ENCODE assay signal across 8 cellular contexts in genomic region chr5:115460476-115460875, GRCh38.
DNase-seq lines count a peak whose midpoint lies in the region; ATAC-seq and TF ChIP-seq lines count a peak whose summit lies in the region.

No MANE protein-coding gene starts in this region.

- ATAC-seq in GM19328 (IDR thresholded peaks at IDR 0.05; ENCODE audit: unreplicated experiment) (peak; percentile 47), HG03520 (IDR thresholded peaks at IDR 0.05; ENCODE audit: unreplicated experiment) (peak; percentile 67)

- H3K9ac ChIP-seq in skeletal muscle satellite cell (ENCODE audit: low read depth, low read length), result peak overlapping the region; percentile 81

- H3K27ac ChIP-seq in brain microvascular endothelial cell, result peak overlapping the region; percentile 96

- no peak for TF ChIP-seq CTCF in brain microvascular endothelial cell (IDR thresholded peaks at IDR 0.05; ENCODE audit: low read depth, low read length, missing control alignments)

- no peaks in the 10 kb centered on the region for H3K27me3 ChIP-seq in brain microvascular endothelial cell (replicated peaks)
- no peaks in the 10 kb centered on the region for H3K27me3 ChIP-seq in skeletal muscle satellite cell (ENCODE audit: control insufficient read depth, insufficient read depth, low read length)

- DNase-seq in Caki2 (ENCODE audit: low read depth) (peak; percentile 65), brain microvascular endothelial cell (peak; percentile 70), NAMALWA (ENCODE audit: low spot score) (no peak), NCI-H345 treated with DMSO at 0.1 percent for 48 hours (lab: John Stamatoyannopoulos, UW; ENCODE audit: unreplicated experiment) (no peak), NCI-H1417 treated with DMSO at 0.1 percent for 48 hours (lab: John Stamatoyannopoulos, UW) (no peak)

- H3K4me2 ChIP-seq in skeletal muscle satellite cell (ENCODE audit: low read length), result peak overlapping the region; percentile 71

- H3K4me3 ChIP-seq in brain microvascular endothelial cell (ENCODE audit: low read depth, low read length) (no peak overlapping the region), skeletal muscle satellite cell (ENCODE audit: low read length) (peak overlapping the region; percentile 49)

- H3K9me3 ChIP-seq in skeletal muscle satellite cell (replicated peaks; ENCODE audit: low read length), result no peaks in the 10 kb centered on the region

- in situ Hi-C loops in Caki2 (cut with HindIII; ENCODE audit: low pct_unique_long_range_greater_than_20kb, low sequenced_read_pairs) (no loop called here), brain microvascular endothelial cell (cut with HindIII; ENCODE audit: low pct_ligation_motif_present, low sequenced_read_pairs) (no loop called here)

- peaks cover 69% of the 10 kb centered on the region for H3K4me1 ChIP-seq in skeletal muscle satellite cell (ENCODE audit: control insufficient read depth, insufficient read depth, low read length)

- H3K36me3 ChIP-seq in brain microvascular endothelial cell (replicated peaks) (no peaks in the 10 kb centered on the region), skeletal muscle satellite cell (ENCODE audit: insufficient read depth, low read length) (no peaks in the 10 kb centered on the region)

Comparison
In these comparisons a context has a peak if more than half of its experiments do, and no peak if none do; other contexts are left out.
1. DNase-seq: peak in Caki2 (single experiment) and brain microvascular endothelial cell (single experiment); none in NAMALWA (single experiment), NCI-H345 treated with DMSO at 0.1 percent for 48 hours (single experiment) and NCI-H1417 treated with DMSO at 0.1 percent for 48 hours (single experiment).